Comparison of ENCODE assay signal across 17 cellular contexts in genomic region chr3:34102290-34102689, GRCh38.
"Had no signal": no experiment of that assay in that cellular context is flagged by ENCODE, and none has a peak within 500 bp of the region (broad histone marks: within the 10 kb centered on the region; RNA-seq: fewer than 3 reads in every experiment).

No MANE protein-coding gene starts in this region.

- H3K4me3 ChIP-seq: body of pancreas, hepatocyte, ovary, psoas muscle, thyroid gland had no signal

- H3K9me3 ChIP-seq: body of pancreas, ovary, psoas muscle, thyroid gland had no signal

- H3K79me2 ChIP-seq: hepatocyte had no signal

- H3K27me3 ChIP-seq: body of pancreas, foreskin keratinocyte, hepatocyte, ovary, thyroid gland had no signal

- H3K36me3 ChIP-seq: ovary, thyroid gland had no signal

- H3K4me1 ChIP-seq: body of pancreas, foreskin keratinocyte, psoas muscle, thyroid gland had no signal

- H3K4me2 ChIP-seq: hepatocyte had no signal

- H2AFZ ChIP-seq: hepatocyte had no signal

- ATAC-seq: activated CD8-positive, alpha-beta memory T cell treated with anti-CD3 and anti-CD28 coated beads, Interleukin-2, amount 10 ng/mL, durations not matched to agents 7 days and 5 days; body of pancreas; foreskin keratinocyte; natural killer cell; psoas muscle; sciatic nerve; WTC11 had no signal

- DNase-seq: activated CD4-positive, alpha-beta memory T cell treated with anti-CD3 and anti-CD28 coated beads, Interleukin-2, amount 10 ng/mL, durations not matched to agents 7 days and 5 days; activated CD4-positive, alpha-beta T cell treated with anti-CD3 and anti-CD28 coated beads for 4 hours; activated CD8-positive, alpha-beta memory T cell treated with anti-CD3 and anti-CD28 coated beads, Interleukin-2, amount 10 ng/mL, durations not matched to agents 7 days and 5 days; activated naive CD4-positive, alpha-beta T cell treated with Interleukin-2 at 50 U/mL for 16 hours; activated naive CD8-positive, alpha-beta T cell treated with anti-CD3 and anti-CD28 coated beads, Interleukin-2, amount 10 ng/mL, durations not matched to agents 7 days and 5 days; activated T-cell treated with anti-CD3 and anti-CD28 coated beads, Interleukin-2, amount 50 U/mL, for 24 hours; body of pancreas; foreskin keratinocyte; natural killer cell; ovary; psoas muscle; stimulated activated CD4-positive, alpha-beta T cell treated with anti-CD3 and anti-CD28 coated beads, Interleukin-4, amount 100 ng/mL, for 4 hours; stimulated activated naive CD4-positive, alpha-beta T cell; thyroid gland had no signal

- H3K27ac ChIP-seq: body of pancreas, foreskin keratinocyte, hepatocyte, ovary, psoas muscle, thyroid gland had no signal
